Comparison of ENCODE assay signal across 9 cellular contexts in genomic region chr1:184753093-184753492, GRCh38. TPM values are rescaled to one million over a fixed set of nuclear protein-coding genes. Genes with fewer than 3 reads are reported as not detected.
DNase-seq lines count a peak whose midpoint lies in the region; ATAC-seq and TF ChIP-seq lines count a peak whose summit lies in the region.
"Had no signal": no experiment of that assay in that cellular context is flagged by ENCODE, and none has a peak within 500 bp of the region (broad histone marks: within the 10 kb centered on the region; RNA-seq: fewer than 3 reads in every experiment).

No MANE protein-coding gene starts in this region.

- no peaks in the 10 kb centered on the region for H3K36me3 ChIP-seq in CD4-positive, CD25-positive, alpha-beta regulatory T cell (ENCODE audit: control insufficient read depth, insufficient read depth, low read length)

- peak overlapping the region; percentile 94 for H3K27ac ChIP-seq in CD4-positive, CD25-positive, alpha-beta regulatory T cell (ENCODE audit: insufficient read depth, low read length, poor library complexity, severe bottlenecking)
- no peak overlapping the region for H3K27ac ChIP-seq in substantia nigra (ENCODE audit: low read depth, low read length, poor library complexity, severe bottlenecking)

- peaks cover 26 to 68% (median 50%) of the 10 kb centered on the region in 4 donors for H3K4me1 Mint-ChIP-seq in CD4-positive, CD25-positive, alpha-beta regulatory T cell
- peaks cover 32% of the 10 kb centered on the region for H3K4me1 Mint-ChIP-seq in chondrocyte (ENCODE audit: low read depth)
- peaks cover 23 to 28% of the 10 kb centered on the region in 2 donors for H3K4me1 Mint-ChIP-seq in natural killer cell treated with Interleukin-12 subunit alpha and Interleukin-12 subunit beta and Interleukin-15 and Interleukin-18, amount 100 ng/mL, for 72 hours (ENCODE audit: low read depth in 2 of 2)

- no peaks in the 10 kb centered on the region for H3K27me3 ChIP-seq in CD4-positive, CD25-positive, alpha-beta regulatory T cell (ENCODE audit: control insufficient read depth, insufficient read depth, low read length)

- ATAC-seq in CD4-positive, CD25-positive, alpha-beta regulatory T cell (ENCODE audit: low read depth in 2 of 2): no peak
- ATAC-seq in natural killer cell treated with Interleukin-12 subunit alpha and Interleukin-12 subunit beta and Interleukin-15 and Interleukin-18, amount 100 ng/mL, for 72 hours: no peak
- ATAC-seq in GM18861 (IDR thresholded peaks at IDR 0.05; ENCODE audit: unreplicated experiment) (no peak), HG03097 (IDR thresholded peaks at IDR 0.05; ENCODE audit: low FRiP score, unreplicated experiment) (no peak)

- H3K27me3 Mint-ChIP-seq in CD4-positive, CD25-positive, alpha-beta regulatory T cell: no peaks in the 10 kb centered on the region
- no peaks in the 10 kb centered on the region for H3K27me3 Mint-ChIP-seq in chondrocyte (ENCODE audit: low read depth)
- H3K27me3 Mint-ChIP-seq in natural killer cell treated with Interleukin-12 subunit alpha and Interleukin-12 subunit beta and Interleukin-15 and Interleukin-18, amount 100 ng/mL, for 72 hours: peaks cover 0 to 6% of the 10 kb centered on the region in 2 donors

- no peak for TF ChIP-seq CTCF in LNCaP clone FGC (IDR thresholded peaks at IDR 0.05; ENCODE audit: control insufficient read depth, extremely low read depth, insufficient read depth)
- no peak for TF ChIP-seq CTCF in chondrocyte (IDR thresholded peaks at IDR 0.05)

- H3K4me1 ChIP-seq in CD4-positive, CD25-positive, alpha-beta regulatory T cell (ENCODE audit: control insufficient read depth, insufficient read depth, low read length, poor library complexity, severe bottlenecking): peaks cover 39% of the 10 kb centered on the region

- H3K4me3 ChIP-seq in CD4-positive, CD25-positive, alpha-beta regulatory T cell (ENCODE audit: low read depth, low read length): peak overlapping the region; percentile 99
- H3K4me3 ChIP-seq in LNCaP clone FGC (ENCODE audit: low read depth, low read length): peak overlapping the region; percentile 97

- H3K27ac Mint-ChIP-seq in CD4-positive, CD25-positive, alpha-beta regulatory T cell: peak overlapping the region; percentile 72 to 97 (median 95)
- no peak overlapping the region for H3K27ac Mint-ChIP-seq in chondrocyte (ENCODE audit: unreplicated experiment)
- peak overlapping the region; percentile 80 to 86 for H3K27ac Mint-ChIP-seq in natural killer cell treated with Interleukin-12 subunit alpha and Interleukin-12 subunit beta and Interleukin-15 and Interleukin-18, amount 100 ng/mL, for 72 hours

- peaks cover 3% of the 10 kb centered on the region for H3K36me3 Mint-ChIP-seq in CD4-positive, CD25-positive, alpha-beta regulatory T cell
- H3K36me3 Mint-ChIP-seq in chondrocyte (ENCODE audit: low read depth): no peaks in the 10 kb centered on the region
- peaks cover 7% of the 10 kb centered on the region for H3K36me3 Mint-ChIP-seq in natural killer cell treated with Interleukin-12 subunit alpha and Interleukin-12 subunit beta and Interleukin-15 and Interleukin-18, amount 100 ng/mL, for 72 hours

- H3K9me3 ChIP-seq in CD4-positive, CD25-positive, alpha-beta regulatory T cell (ENCODE audit: control insufficient read depth in 2 of 2, low read length in 2 of 2): no peaks in the 10 kb centered on the region

- H3K4me3 Mint-ChIP-seq in CD4-positive, CD25-positive, alpha-beta regulatory T cell: peak overlapping the region; percentile 94 to 96 (median 95)
- H3K4me3 Mint-ChIP-seq in chondrocyte (ENCODE audit: unreplicated experiment): peak overlapping the region; percentile 95
- H3K4me3 Mint-ChIP-seq in natural killer cell treated with Interleukin-12 subunit alpha and Interleukin-12 subunit beta and Interleukin-15 and Interleukin-18, amount 100 ng/mL, for 72 hours: peak overlapping the region; percentile 88

- H3K9me3 Mint-ChIP-seq in CD4-positive, CD25-positive, alpha-beta regulatory T cell: no peaks in the 10 kb centered on the region
- no peaks in the 10 kb centered on the region for H3K9me3 Mint-ChIP-seq in chondrocyte (ENCODE audit: low read depth)
- no peaks in the 10 kb centered on the region for H3K9me3 Mint-ChIP-seq in natural killer cell treated with Interleukin-12 subunit alpha and Interleukin-12 subunit beta and Interleukin-15 and Interleukin-18, amount 100 ng/mL, for 72 hours

- no peak for DNase-seq in CD4-positive, CD25-positive, alpha-beta regulatory T cell
- DNase-seq in LNCaP clone FGC (ENCODE audit: low read depth) (no peak), chondrocyte (ENCODE audit: low spot score) (no peak), substantia nigra (lab: John Stamatoyannopoulos, UW) (no peak), globus pallidus (ENCODE audit: low spot score) (no peak)
- DNase-seq in natural killer cell treated with Interleukin-12 subunit alpha and Interleukin-12 subunit beta and Interleukin-15 and Interleukin-18, amount 100 ng/mL, for 72 hours (ENCODE audit: low spot score): no peak
- DNase-seq: cortex of kidney had no signal

RNA-seq across cellular contexts. Expression of gene EDEM3, which starts 1.6 kb away (rescaled TPM):
- 38.5 TPM for total RNA-seq in CD4-positive, CD25-positive, alpha-beta regulatory T cell
- 10 to 100 TPM; 11.0 to 17.6 (median 15.6) TPM for polyA plus RNA-seq in CD4-positive, CD25-positive, alpha-beta regulatory T cell
- 31.6 to 43.1 TPM (median 41.7 TPM) in 3 replicates for total RNA-seq in chondrocyte
- total RNA-seq in natural killer cell treated with Interleukin-12 subunit alpha and Interleukin-12 subunit beta and Interleukin-15 and Interleukin-18, amount 100 ng/mL, for 72 hours: 10 to 100 TPM; 21.5 to 33.6 TPM
